Comparison of ENCODE assay signal across 8 cellular contexts in the genomic region with DNA sequence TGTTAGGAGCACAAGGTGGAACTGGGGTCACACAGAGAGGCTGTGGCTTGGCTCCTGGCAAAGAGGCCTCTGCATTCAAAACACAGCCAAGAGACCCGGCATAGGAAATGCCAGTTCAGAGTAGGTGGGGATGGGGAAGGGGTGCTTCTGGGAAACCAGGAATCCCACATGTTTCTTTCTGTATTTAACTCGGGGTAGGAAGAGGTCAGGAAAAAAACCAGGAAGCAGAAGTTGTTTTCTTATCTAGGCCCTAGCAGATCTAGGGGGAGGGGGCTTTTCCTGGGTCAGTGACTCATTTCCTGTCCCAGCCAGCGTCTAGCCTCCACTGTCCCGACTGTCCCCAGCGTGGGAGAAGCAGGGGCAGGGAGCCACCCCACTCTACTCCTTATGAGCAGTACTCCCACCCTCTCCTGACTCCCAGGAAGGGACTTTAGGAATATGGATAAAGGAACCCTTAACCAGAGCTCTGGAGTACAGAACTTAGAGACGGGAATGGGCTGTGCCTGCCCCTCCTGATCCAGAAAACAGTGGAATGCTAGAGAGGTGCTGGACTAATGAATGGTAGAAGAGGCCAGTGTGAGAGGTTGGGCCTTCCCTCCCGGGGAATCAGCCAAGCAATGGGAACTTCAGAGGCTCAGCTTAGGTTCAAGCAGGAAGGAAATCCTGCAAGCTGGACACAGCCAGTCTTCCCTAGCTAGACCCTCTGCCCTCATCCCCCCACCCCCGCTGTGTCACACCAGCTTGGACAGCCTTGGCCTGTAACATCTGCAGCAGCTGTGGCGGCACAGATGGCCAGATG. TPM values are rescaled to one million over a fixed set of nuclear protein-coding genes. Genes with fewer than 3 reads are reported as not detected.
DNase-seq lines count a peak whose midpoint lies in the region; ATAC-seq, FAIRE-seq and TF ChIP-seq lines count a peak whose summit lies in the region.

No MANE protein-coding gene starts in this region.

- peaks cover 0 to 2% (median 0%) of the 10 kb centered on the region in 8 donors for H3K9me3 Mint-ChIP-seq in CD4-positive, alpha-beta memory T cell

- H3K4me3 ChIP-seq in CD4-positive, alpha-beta memory T cell (ENCODE audit: low read length in 2 of 2) = no peak overlapping the region
- peak overlapping the region in 2 of 3 donors; percentile 6 to 46 for H3K4me3 ChIP-seq in breast epithelium
- peak overlapping the region; percentile 9 to 58 (median 27); a peak in 5 of 6 replicates for H3K4me3 ChIP-seq in HepG2 (replicated peaks in 1 of 3; ENCODE audit: insufficient read depth in 1 of 3, low read depth in 2 of 3, low read length in 3 of 3)
- H3K4me3 ChIP-seq in thoracic aorta = peak overlapping the region; percentile 51

- POLR2A ChIA-PET in CD4-positive, alpha-beta memory T cell (lab: Charles Lee; ENCODE audit: partially characterized antibody) = interaction anchor here (1.0 kb wide), 1 partner anchor 10 kb away, joined by 3 read pairs; no protein-coding TSS in a partner anchor
- POLR2A ChIA-PET in HepG2 (lab: Yijun Ruan, JAX) = interaction anchor here (0.6 to 3.6 kb wide), 10 partner anchors 9 to 140 kb away, joined by 3 to 48 read pairs (median 6); a partner anchor contains a TSS

- no peaks in the 10 kb centered on the region for H3K36me3 Mint-ChIP-seq in CD4-positive, alpha-beta memory T cell

- peak in 1 of 2 experiments; percentile 51; a peak in 1 of 4 replicates for TF ChIP-seq EP300 in HepG2 (IDR thresholded peaks at IDR 0.05; ENCODE audit: low read depth in 2 of 2, low read length in 2 of 2)
- no peak for TF ChIP-seq EP300 in HepG2 (CRISPR knock-in tag; IDR thresholded peaks at IDR 0.05; ENCODE audit: borderline replicate concordance)

- DNase-seq in CD4-positive, alpha-beta memory T cell = no peak
- peak; percentile 79 for DNase-seq in MV-4-11 (lab: John Stamatoyannopoulos, UW)
- DNase-seq in breast epithelium (ENCODE audit: low spot score in 2 of 2) = peak in 1 of 2 donors; percentile 35
- peak; percentile 75 for DNase-seq in HepG2 (ENCODE audit: low spot score)
- DNase-seq in thoracic aorta (ENCODE audit: low spot score) = no peak
- DNase-seq in NCI-H1092 (lab: John Stamatoyannopoulos, UW) = no peak
- DNase-seq in hippocampal formation (lab: John Stamatoyannopoulos, UW) = no peak

- peak overlapping the region in 4 of 8 donors; percentile 14 to 36 (median 32) for H3K4me3 Mint-ChIP-seq in CD4-positive, alpha-beta memory T cell

- H3K4me1 Mint-ChIP-seq in CD4-positive, alpha-beta memory T cell = peaks cover 12 to 41% (median 22%) of the 10 kb centered on the region in 4 donors

- peak; percentile 34 for FAIRE-seq in HepG2 (lab: Jason Lieb, UNC)

- peaks cover 19% of the 10 kb centered on the region for H3K79me2 ChIP-seq in HepG2 (ENCODE audit: insufficient read depth, low read length)

- peaks cover 0 to 6% of the 10 kb centered on the region in 2 donors for H3K27me3 Mint-ChIP-seq in CD4-positive, alpha-beta memory T cell

- intact Hi-C loops in CD4-positive, alpha-beta memory T cell (cut with micrococcal nuclease) = no loop called here
- intact Hi-C loops in breast epithelium (cut with DNase I; ENCODE audit: low total_unique reads) (no loop called here), HepG2 (cut with micrococcal nuclease; ENCODE audit: unreplicated experiment) (no loop called here)

- BruUV-seq in HepG2 (replicated peaks; lab: Mats Ljungman, UMichigan) = no TSS peak

- CTCF ChIA-PET in CD4-positive, alpha-beta memory T cell (lab: Charles Lee; ENCODE audit: partially characterized antibody) = interaction anchor here (0.8 to 2.5 kb wide), 2 partner anchors 9 to 19 kb away, joined by 3 to 12 read pairs; no protein-coding TSS in a partner anchor
- CTCF ChIA-PET in HepG2 (lab: Yijun Ruan, JAX; ENCODE audit: low intra/inter-chr PET ratio, low total read pairs) = no interaction called here

- no peak overlapping the region for H2AFZ ChIP-seq in HepG2 (ENCODE audit: low read length)

- no peak overlapping the region for H3K27ac ChIP-seq in CD4-positive, alpha-beta memory T cell (ENCODE audit: low read depth, low read length)
- peak overlapping the region; percentile 90 to 95 for H3K27ac ChIP-seq in breast epithelium
- H3K27ac ChIP-seq in HepG2 (ENCODE audit: extremely low read length, insufficient read depth, low read length) = peak overlapping the region; percentile 72
- peak overlapping the region; percentile 96 to 97 for H3K27ac ChIP-seq in thoracic aorta

- TF ChIP-seq POLR2A in breast epithelium (IDR thresholded peaks at IDR 0.05) = no peak
- peak in 1 of 2 experiments; percentile 38; a peak in 1 of 4 replicates for TF ChIP-seq POLR2A in HepG2 (IDR thresholded peaks at IDR 0.05; ENCODE audit: insufficient read depth in 1 of 2, low read depth in 2 of 2, low read length in 2 of 2)

- peak; percentile 61 for ATAC-seq in HepG2
- no peak for ATAC-seq in thoracic aorta (ENCODE audit: insufficient number of reproducible peaks, low FRiP score, low read depth)
- no peak for ATAC-seq in HG02938 (IDR thresholded peaks at IDR 0.05; ENCODE audit: unreplicated experiment)

- H3K4me1 ChIP-seq in CD4-positive, alpha-beta memory T cell (ENCODE audit: insufficient read depth, low read length) = peaks cover 10% of the 10 kb centered on the region
- H3K4me1 ChIP-seq in breast epithelium (peaks cover 13 to 33% of the 10 kb centered on the region in 2 donors), HepG2 (ENCODE audit: insufficient read depth, low read length) (peaks cover 55% of the 10 kb centered on the region), thoracic aorta (ENCODE audit: control insufficient read depth in 1 of 2, low read depth in 2 of 2) (peaks cover 65 to 87% of the 10 kb centered on the region in 2 donors)

- H3K36me3 ChIP-seq in CD4-positive, alpha-beta memory T cell (ENCODE audit: insufficient read depth, low read length) = no peaks in the 10 kb centered on the region
- H3K36me3 ChIP-seq in breast epithelium (no peaks in the 10 kb centered on the region), HepG2 (replicated peaks in 1 of 2; ENCODE audit: control insufficient read depth in 1 of 2, insufficient read depth in 2 of 2, low read length in 2 of 2) (peaks cover 8 to 15% of the 10 kb centered on the region in 2 experiments), thoracic aorta (peaks cover 7% of the 10 kb centered on the region)

- TF ChIP-seq RAD21 in HepG2 (CRISPR knock-in tag; IDR thresholded peaks at IDR 0.05) = no peak

- peak overlapping the region in 5 of 7 donors; percentile 14 to 85 (median 43) for H3K27ac Mint-ChIP-seq in CD4-positive, alpha-beta memory T cell

- no peaks in the 10 kb centered on the region for H3K9me3 ChIP-seq in CD4-positive, alpha-beta memory T cell (ENCODE audit: control insufficient read depth in 1 of 2, low read length in 2 of 2)
- H3K9me3 ChIP-seq in breast epithelium (no peaks in the 10 kb centered on the region), HepG2 (ENCODE audit: low read length) (no peaks in the 10 kb centered on the region), thoracic aorta (no peaks in the 10 kb centered on the region)

- no peaks in the 10 kb centered on the region for H4K20me1 ChIP-seq in HepG2 (ENCODE audit: insufficient read depth, low read length)

- 18% methylated on average over 9 of the region's 9 CpGs for WGBS in HepG2 (ENCODE audit: low lambda C conversion rate)

- in situ Hi-C loops in HepG2 (cut with HindIII; ENCODE audit: extremely low pct_ligation_motif_present, low pct_unique_long_range_greater_than_20kb) = no loop called here

- TF ChIP-seq CTCF in breast epithelium (IDR thresholded peaks at IDR 0.05) = no peak
- no peak for TF ChIP-seq CTCF in HepG2 (CRISPR knock-in tag; IDR thresholded peaks at IDR 0.05)
- TF ChIP-seq CTCF in thoracic aorta (IDR thresholded peaks at IDR 0.05) = no peak

- H3K4me2 ChIP-seq in HepG2 (ENCODE audit: low read depth, low read length) = peak overlapping the region; percentile 78

- H3K9ac ChIP-seq in HepG2 (ENCODE audit: insufficient read depth, low read depth, low read length) = peak overlapping the region; percentile 69

- H3K27me3 ChIP-seq in CD4-positive, alpha-beta memory T cell (ENCODE audit: insufficient read depth, low read length) = no peaks in the 10 kb centered on the region
- no peaks in the 10 kb centered on the region for H3K27me3 ChIP-seq in breast epithelium
- H3K27me3 ChIP-seq in HepG2 (ENCODE audit: control insufficient read depth in 1 of 2, insufficient read depth in 2 of 2, low read length in 2 of 2) = no peaks in the 10 kb centered on the region; a peak in 1 of 5 replicates
- no peaks in the 10 kb centered on the region for H3K27me3 ChIP-seq in thoracic aorta (replicated peaks; ENCODE audit: insufficient read depth)

RNA-seq across cellular contexts. Expression of a gene that starts 5.7 kb away (rescaled TPM):
- 1 to 10 TPM; 3.7 to 5.0 TPM for total RNA-seq in CD4-positive, alpha-beta memory T cell
- polyA plus RNA-seq in CD4-positive, alpha-beta memory T cell = 1 to 10 TPM; 3.4 to 3.7 TPM
- total RNA-seq in breast epithelium (10 to 100 TPM; 11.8 to 22.6 (median 21.4) TPM), HepG2 (2016; rRNA removed; fragmentation: Illumina TruSeq; extraction: Trizol) (2.8 TPM in 2 replicates), thoracic aorta (10 to 100 TPM; 57.0 to 90.7 TPM)
- total RNA-seq in HepG2 (2016; cell fraction: cytosol; rRNA removed; fragmentation: Illumina TruSeq; extraction: Trizol; ENCODE audit: low read depth) = 2.3 and 2.5 TPM in 2 replicates
- total RNA-seq in HepG2 (2016; cell fraction: insoluble cytoplasmic fraction; rRNA removed; fragmentation: Illumina TruSeq; extraction: Trizol) = 1.7 and 3.4 TPM in 2 replicates
- total RNA-seq in HepG2 (2016; cell fraction: membrane; rRNA removed; fragmentation: Illumina TruSeq; extraction: Trizol) = 3.3 and 3.5 TPM in 2 replicates
- 3.1 and 4.0 TPM in 2 replicates for total RNA-seq in HepG2 (2016; cell fraction: nucleus; rRNA removed; fragmentation: Illumina TruSeq; extraction: Trizol)
- 6.6 and 8.6 TPM in 2 replicates for polyA plus RNA-seq in HepG2 (2011; rRNA removed)
- polyA plus RNA-seq in HepG2 (2011; cell fraction: cytosol; rRNA removed) = 5.2 and 5.5 TPM in 2 replicates
- polyA plus RNA-seq in HepG2 (2011; cell fraction: nucleus; rRNA removed) = 31.9 and 32.9 TPM in 2 replicates
- 11.9 and 15.1 TPM in 2 replicates for polyA plus RNA-seq in HepG2 (2012)
- polyA plus RNA-seq in HepG2 (2016; cell fraction: cytosol; fragmentation: Illumina TruSeq; extraction: Trizol; ENCODE audit: low read depth) = 5.5 and 6.1 TPM in 2 replicates
- polyA plus RNA-seq in HepG2 (2016; cell fraction: insoluble cytoplasmic fraction; fragmentation: Illumina TruSeq; extraction: Trizol; ENCODE audit: low read depth) = 4.6 and 6.9 TPM in 2 replicates
- polyA plus RNA-seq in HepG2 (2016; cell fraction: membrane; fragmentation: Illumina TruSeq; extraction: Trizol; ENCODE audit: low read depth) = 7.6 and 10.1 TPM in 2 replicates
- polyA plus RNA-seq in HepG2 (2016; cell fraction: nucleus; fragmentation: Illumina TruSeq; extraction: Trizol; ENCODE audit: insufficient read depth, low read depth) = 7.2 and 9.0 TPM in 2 replicates
- polyA minus RNA-seq in HepG2 (2011; rRNA and poly(A)+ RNA removed; ENCODE audit: low replicate concordance) = 23.2 and 31.5 TPM in 2 replicates
- polyA minus RNA-seq in HepG2 (2011; cell fraction: cytosol; rRNA and poly(A)+ RNA removed) = 8.4 and 8.7 TPM in 2 replicates
- polyA minus RNA-seq in HepG2 (2011; cell fraction: nucleus; rRNA and poly(A)+ RNA removed) = 15.3 and 23.5 TPM in 2 replicates

RNA-seq across cellular contexts. Expression of a gene that starts 9.8 kb away (rescaled TPM):
- 10 to 100 TPM; 74.0 to 74.6 TPM for total RNA-seq in CD4-positive, alpha-beta memory T cell
- 100 to 1,000 TPM in 1 of 2 donors, 10 to 100 TPM in 1; 99.5 to 111 TPM for polyA plus RNA-seq in CD4-positive, alpha-beta memory T cell
- 10 to 100 TPM; 51.8 to 61.8 (median 54.4) TPM for total RNA-seq in breast epithelium
- total RNA-seq in HepG2 (2016; rRNA removed; fragmentation: Illumina TruSeq; extraction: Trizol) = 122 and 189 TPM in 2 replicates
- 18.5 and 25.3 TPM in 2 replicates for total RNA-seq in HepG2 (2016; cell fraction: cytosol; rRNA removed; fragmentation: Illumina TruSeq; extraction: Trizol; ENCODE audit: low read depth)
- total RNA-seq in HepG2 (2016; cell fraction: insoluble cytoplasmic fraction; rRNA removed; fragmentation: Illumina TruSeq; extraction: Trizol) = 132 and 186 TPM in 2 replicates
- 29.8 and 36.9 TPM in 2 replicates for total RNA-seq in HepG2 (2016; cell fraction: membrane; rRNA removed; fragmentation: Illumina TruSeq; extraction: Trizol)
- 74.7 and 82.3 TPM in 2 replicates for total RNA-seq in HepG2 (2016; cell fraction: nucleus; rRNA removed; fragmentation: Illumina TruSeq; extraction: Trizol)
- 24.1 and 31.6 TPM in 2 replicates for polyA plus RNA-seq in HepG2 (2011; rRNA removed)
- polyA plus RNA-seq in HepG2 (2011; cell fraction: cytosol; rRNA removed) = 16.2 and 22.5 TPM in 2 replicates
- 24.3 and 33.1 TPM in 2 replicates for polyA plus RNA-seq in HepG2 (2011; cell fraction: nucleus; rRNA removed)
- polyA plus RNA-seq in HepG2 (2012) = 47.3 and 68.3 TPM in 2 replicates
- 8.8 and 10.6 TPM in 2 replicates for polyA plus RNA-seq in HepG2 (2016; cell fraction: cytosol; fragmentation: Illumina TruSeq; extraction: Trizol; ENCODE audit: low read depth)
- 124 and 134 TPM in 2 replicates for polyA plus RNA-seq in HepG2 (2016; cell fraction: insoluble cytoplasmic fraction; fragmentation: Illumina TruSeq; extraction: Trizol; ENCODE audit: low read depth)
- polyA plus RNA-seq in HepG2 (2016; cell fraction: membrane; fragmentation: Illumina TruSeq; extraction: Trizol; ENCODE audit: low read depth) = 11.0 and 11.3 TPM in 2 replicates
- 54.3 and 57.2 TPM in 2 replicates for polyA plus RNA-seq in HepG2 (2016; cell fraction: nucleus; fragmentation: Illumina TruSeq; extraction: Trizol; ENCODE audit: insufficient read depth, low read depth)
- 13.7 and 41.0 TPM in 2 replicates for polyA minus RNA-seq in HepG2 (2011; rRNA and poly(A)+ RNA removed; ENCODE audit: low replicate concordance)
- 34.7 and 37.0 TPM in 2 replicates for polyA minus RNA-seq in HepG2 (2011; cell fraction: cytosol; rRNA and poly(A)+ RNA removed)
- polyA minus RNA-seq in HepG2 (2011; cell fraction: nucleus; rRNA and poly(A)+ RNA removed) = 42.7 and 58.1 TPM in 2 replicates
- 10 to 100 TPM; 31.8 to 61.3 TPM for total RNA-seq in thoracic aorta

RNA-seq across cellular contexts. Expression of a gene that starts 12.9 kb away (rescaled TPM):
- total RNA-seq in CD4-positive, alpha-beta memory T cell = 10 to 100 TPM; 17.3 to 17.5 TPM
- 10 to 100 TPM; 21.0 to 21.9 TPM for polyA plus RNA-seq in CD4-positive, alpha-beta memory T cell
- total RNA-seq in breast epithelium (10 to 100 TPM; 22.6 to 29.2 (median 25.6) TPM), HepG2 (2016; rRNA removed; fragmentation: Illumina TruSeq; extraction: Trizol) (44.8 and 71.4 TPM in 2 replicates), thoracic aorta (10 to 100 TPM; 14.6 to 76.9 TPM)
- 8.4 and 10.8 TPM in 2 replicates for total RNA-seq in HepG2 (2016; cell fraction: cytosol; rRNA removed; fragmentation: Illumina TruSeq; extraction: Trizol; ENCODE audit: low read depth)
- total RNA-seq in HepG2 (2016; cell fraction: insoluble cytoplasmic fraction; rRNA removed; fragmentation: Illumina TruSeq; extraction: Trizol) = 43.6 and 60.8 TPM in 2 replicates
- 16.8 and 19.4 TPM in 2 replicates for total RNA-seq in HepG2 (2016; cell fraction: membrane; rRNA removed; fragmentation: Illumina TruSeq; extraction: Trizol)
- total RNA-seq in HepG2 (2016; cell fraction: nucleus; rRNA removed; fragmentation: Illumina TruSeq; extraction: Trizol) = 20.6 and 23.0 TPM in 2 replicates
- 11.8 and 13.5 TPM in 2 replicates for polyA plus RNA-seq in HepG2 (2011; rRNA removed)
- polyA plus RNA-seq in HepG2 (2011; cell fraction: cytosol; rRNA removed) = 7.8 and 10.7 TPM in 2 replicates
- 4.5 and 5.5 TPM in 2 replicates for polyA plus RNA-seq in HepG2 (2011; cell fraction: nucleus; rRNA removed)
- 16.1 and 22.2 TPM in 2 replicates for polyA plus RNA-seq in HepG2 (2012)
- polyA plus RNA-seq in HepG2 (2016; cell fraction: cytosol; fragmentation: Illumina TruSeq; extraction: Trizol; ENCODE audit: low read depth) = 8.5 and 9.1 TPM in 2 replicates
- polyA plus RNA-seq in HepG2 (2016; cell fraction: insoluble cytoplasmic fraction; fragmentation: Illumina TruSeq; extraction: Trizol; ENCODE audit: low read depth) = 71.4 and 74.3 TPM in 2 replicates
- 11.7 and 13.3 TPM in 2 replicates for polyA plus RNA-seq in HepG2 (2016; cell fraction: membrane; fragmentation: Illumina TruSeq; extraction: Trizol; ENCODE audit: low read depth)
- 35.4 and 38.1 TPM in 2 replicates for polyA plus RNA-seq in HepG2 (2016; cell fraction: nucleus; fragmentation: Illumina TruSeq; extraction: Trizol; ENCODE audit: insufficient read depth, low read depth)
- polyA minus RNA-seq in HepG2 (2011; rRNA and poly(A)+ RNA removed; ENCODE audit: low replicate concordance) = 5.8 and 16.2 TPM in 2 replicates
- polyA minus RNA-seq in HepG2 (2011; cell fraction: cytosol; rRNA and poly(A)+ RNA removed) = 6.4 and 11.6 TPM in 2 replicates
- polyA minus RNA-seq in HepG2 (2011; cell fraction: nucleus; rRNA and poly(A)+ RNA removed) = 18.2 and 19.0 TPM in 2 replicates

RNA-seq across cellular contexts. Expression of a gene that starts 47.0 kb away (rescaled TPM):
- total RNA-seq in CD4-positive, alpha-beta memory T cell = under 1 TPM; 0.14 to 0.15 TPM
- polyA plus RNA-seq in CD4-positive, alpha-beta memory T cell = under 1 TPM in 1 of 2 donors, not detected in 1; 0.08 TPM
- total RNA-seq in breast epithelium (under 1 TPM in 1 of 3 donors, not detected in 2; 0.29 TPM), HepG2 (2016; rRNA removed; fragmentation: Illumina TruSeq; extraction: Trizol) (not detected in 2 replicates), thoracic aorta (not detected)
- not detected in 2 replicates for total RNA-seq in HepG2 (2016; cell fraction: cytosol; rRNA removed; fragmentation: Illumina TruSeq; extraction: Trizol; ENCODE audit: low read depth)
- not detected in 2 replicates for total RNA-seq in HepG2 (2016; cell fraction: insoluble cytoplasmic fraction; rRNA removed; fragmentation: Illumina TruSeq; extraction: Trizol)
- not detected in 2 replicates for total RNA-seq in HepG2 (2016; cell fraction: membrane; rRNA removed; fragmentation: Illumina TruSeq; extraction: Trizol)
- total RNA-seq in HepG2 (2016; cell fraction: nucleus; rRNA removed; fragmentation: Illumina TruSeq; extraction: Trizol) = not detected in 2 replicates
- not detected in 2 replicates for polyA plus RNA-seq in HepG2 (2011; rRNA removed)
- not detected in 2 replicates for polyA plus RNA-seq in HepG2 (2011; cell fraction: cytosol; rRNA removed)
- not detected in 2 replicates for polyA plus RNA-seq in HepG2 (2011; cell fraction: nucleus; rRNA removed)
- not detected in 2 replicates for polyA plus RNA-seq in HepG2 (2012)
- not detected in 2 replicates for polyA plus RNA-seq in HepG2 (2016; cell fraction: cytosol; fragmentation: Illumina TruSeq; extraction: Trizol; ENCODE audit: low read depth)
- not detected in 2 replicates for polyA plus RNA-seq in HepG2 (2016; cell fraction: insoluble cytoplasmic fraction; fragmentation: Illumina TruSeq; extraction: Trizol; ENCODE audit: low read depth)
- polyA plus RNA-seq in HepG2 (2016; cell fraction: membrane; fragmentation: Illumina TruSeq; extraction: Trizol; ENCODE audit: low read depth) = not detected in 2 replicates
- not detected in 2 replicates for polyA plus RNA-seq in HepG2 (2016; cell fraction: nucleus; fragmentation: Illumina TruSeq; extraction: Trizol; ENCODE audit: insufficient read depth, low read depth)
- 0.07 TPM in 1 of 2 replicates, not detected in the other for polyA minus RNA-seq in HepG2 (2011; rRNA and poly(A)+ RNA removed; ENCODE audit: low replicate concordance)
- polyA minus RNA-seq in HepG2 (2011; cell fraction: cytosol; rRNA and poly(A)+ RNA removed) = not detected in 2 replicates
- not detected in 2 replicates for polyA minus RNA-seq in HepG2 (2011; cell fraction: nucleus; rRNA and poly(A)+ RNA removed)

RNA-seq across cellular contexts. Expression of a gene that starts 52.8 kb away (rescaled TPM):
- total RNA-seq in CD4-positive, alpha-beta memory T cell = 10 to 100 TPM; 31.4 to 35.7 TPM
- 10 to 100 TPM in 1 of 2 donors, 1 to 10 TPM in 1; 8.9 to 21.0 TPM for polyA plus RNA-seq in CD4-positive, alpha-beta memory T cell
- 10 to 100 TPM; 21.3 to 34.1 (median 25.6) TPM for total RNA-seq in breast epithelium
- 9.0 and 9.1 TPM in 2 replicates for total RNA-seq in HepG2 (2016; rRNA removed; fragmentation: Illumina TruSeq; extraction: Trizol)
- 3.6 and 5.3 TPM in 2 replicates for total RNA-seq in HepG2 (2016; cell fraction: cytosol; rRNA removed; fragmentation: Illumina TruSeq; extraction: Trizol; ENCODE audit: low read depth)
- 8.8 and 11.3 TPM in 2 replicates for total RNA-seq in HepG2 (2016; cell fraction: insoluble cytoplasmic fraction; rRNA removed; fragmentation: Illumina TruSeq; extraction: Trizol)
- total RNA-seq in HepG2 (2016; cell fraction: membrane; rRNA removed; fragmentation: Illumina TruSeq; extraction: Trizol) = 3.4 and 3.8 TPM in 2 replicates
- 7.2 and 10.1 TPM in 2 replicates for total RNA-seq in HepG2 (2016; cell fraction: nucleus; rRNA removed; fragmentation: Illumina TruSeq; extraction: Trizol)
- polyA plus RNA-seq in HepG2 (2011; rRNA removed) = 9.8 and 10.9 TPM in 2 replicates
- 5.7 and 7.2 TPM in 2 replicates for polyA plus RNA-seq in HepG2 (2011; cell fraction: cytosol; rRNA removed)
- polyA plus RNA-seq in HepG2 (2011; cell fraction: nucleus; rRNA removed) = 13.9 and 16.7 TPM in 2 replicates
- polyA plus RNA-seq in HepG2 (2012) = 6.0 and 6.2 TPM in 2 replicates
- polyA plus RNA-seq in HepG2 (2016; cell fraction: cytosol; fragmentation: Illumina TruSeq; extraction: Trizol; ENCODE audit: low read depth) = 0.57 and 0.60 TPM in 2 replicates
- polyA plus RNA-seq in HepG2 (2016; cell fraction: insoluble cytoplasmic fraction; fragmentation: Illumina TruSeq; extraction: Trizol; ENCODE audit: low read depth) = 5.8 and 6.1 TPM in 2 replicates
- 1.4 and 1.6 TPM in 2 replicates for polyA plus RNA-seq in HepG2 (2016; cell fraction: membrane; fragmentation: Illumina TruSeq; extraction: Trizol; ENCODE audit: low read depth)
- 9.0 and 10.2 TPM in 2 replicates for polyA plus RNA-seq in HepG2 (2016; cell fraction: nucleus; fragmentation: Illumina TruSeq; extraction: Trizol; ENCODE audit: insufficient read depth, low read depth)
- 10.5 and 25.4 TPM in 2 replicates for polyA minus RNA-seq in HepG2 (2011; rRNA and poly(A)+ RNA removed; ENCODE audit: low replicate concordance)
- polyA minus RNA-seq in HepG2 (2011; cell fraction: cytosol; rRNA and poly(A)+ RNA removed) = 6.4 and 9.1 TPM in 2 replicates
- polyA minus RNA-seq in HepG2 (2011; cell fraction: nucleus; rRNA and poly(A)+ RNA removed) = 20.9 and 33.6 TPM in 2 replicates
- 10 to 100 TPM; 44.2 to 44.5 TPM for total RNA-seq in thoracic aorta

Comparison
In these comparisons a context has a peak if more than half of its experiments do, and no peak if none do; other contexts are left out.
1. DNase-seq: peak in MV-4-11 (single experiment) and HepG2 (single experiment); none in CD4-positive, alpha-beta memory T cell (0 of 5), thoracic aorta (single experiment), NCI-H1092 (single experiment) and hippocampal formation (0 of 2).
2. H3K4me3 ChIP-seq: peak in breast epithelium (2 of 3), HepG2 (3 of 3) and thoracic aorta (single experiment); none in CD4-positive, alpha-beta memory T cell (0 of 2).